Comparison of ENCODE assay signal across 8 cellular contexts in the genomic region with DNA sequence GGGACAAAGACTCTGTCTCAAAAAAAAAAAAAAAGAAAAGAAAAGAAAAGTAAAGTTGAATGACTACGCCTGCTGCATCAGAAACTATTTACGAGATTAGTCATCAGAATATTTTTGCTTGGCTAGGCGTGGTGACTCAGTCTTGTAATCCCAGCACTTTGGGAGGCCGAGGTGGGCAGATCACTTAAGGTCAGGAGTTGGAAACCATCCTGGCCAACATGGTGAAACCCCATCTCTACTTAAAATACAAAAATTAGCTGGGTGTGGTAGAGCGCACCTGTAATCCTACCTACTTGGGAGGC.
A peak's percentile ranks its signal among the peaks of the same experiment; 100 is the strongest.
DNase-seq lines count a peak whose midpoint lies in the region; ATAC-seq lines count a peak whose summit lies in the region.
"Not testable (repeated sequence)": the region's sequence is repeated elsewhere in the genome, so short reads cannot be mapped to it uniquely, and the experiment has no call there.

No MANE protein-coding gene starts in this region.

- not testable (repeated sequence) for H3K27me3 ChIP-seq in SJSA1 (replicated peaks)

- H3K9me3 ChIP-seq in SJSA1 (replicated peaks), result peaks cover 12% of the 10 kb centered on the region

- DNase-seq in A172 (ENCODE audit: low spot score), result peak; percentile 82
- DNase-seq in SJSA1 (ENCODE audit: low read depth in 1 of 2, low spot score in 2 of 2), result peak; percentile 80 to 91
- peak; percentile 72 for DNase-seq in epithelial cell of prostate (ENCODE audit: low read depth, low spot score)
- DNase-seq in myocyte (ENCODE audit: low read depth), result peak; percentile 80

- ATAC-seq in GM18499 (IDR thresholded peaks at IDR 0.05; ENCODE audit: insufficient read depth, unreplicated experiment) (peak; percentile 90), GM21390 (IDR thresholded peaks at IDR 0.05; ENCODE audit: unreplicated experiment) (peak; percentile 79), HG02852 (IDR thresholded peaks at IDR 0.05; ENCODE audit: unreplicated experiment) (peak; percentile 96), HG03571 (IDR thresholded peaks at IDR 0.05; ENCODE audit: unreplicated experiment) (peak; percentile 57)

- H3K4me1 ChIP-seq in SJSA1 (replicated peaks), result peaks cover 30% of the 10 kb centered on the region

- H3K36me3 ChIP-seq in SJSA1, result not testable (repeated sequence)

- H3K27ac ChIP-seq in SJSA1 (peak overlapping the region; percentile 94), epithelial cell of prostate (peak overlapping the region; percentile 96)

- not testable (repeated sequence) for H3K4me3 ChIP-seq in SJSA1
